ENCODE assay signal across 21 cellular contexts in genomic region chr19:42152285-42152684, GRCh38.
"Had no signal": no experiment of that assay in that cellular context is flagged by ENCODE, and none has a peak within 500 bp of the region (broad histone marks: within the 10 kb centered on the region; RNA-seq: fewer than 3 reads in every experiment).

No MANE protein-coding gene starts in this region.

- H3K4me3 Mint-ChIP-seq: naive thymus-derived CD8-positive, alpha-beta T cell; stimulated activated memory B cell treated with anti-CD40 and anti-IgM and Interleukin-4, amounts not matched to agents 10 μg/mL and 1 μg/mL and 100 μg/mL, for 72 hours; stimulated activated naive CD8-positive, alpha-beta T cell treated with anti-CD3 and anti-CD28 coated beads, Interleukin-15, Interleukin-2, amounts not matched to agents 100 ng/mL and 50 ng/mL, for 24 hours had no signal

- FAIRE-seq: endothelial cell of umbilical vein, islet of Langerhans had no signal

- DNase-seq: colonic mucosa; dermis blood vessel endothelial cell; erythroblast; foreskin keratinocyte; heart right ventricle; hypothalamus; kidney glomerular epithelial cell; mammary epithelial cell; right lobe of liver; spleen; stimulated activated CD4-positive, alpha-beta T cell treated with anti-CD3 and anti-CD28 coated beads, Interleukin-15, amount 100 ng/mL, for 24 hours; stimulated activated CD4-positive, alpha-beta T cell treated with anti-CD3 and anti-CD28 coated beads, Interleukin-1b, Interleukin-23, amount 100 ng/mL, for 48 hours; stimulated activated CD4-positive, alpha-beta T cell treated with anti-CD3 and anti-CD28 coated beads, Interleukin-4, amount 100 ng/mL, for 24 hours; upper lobe of right lung had no signal

- ATAC-seq: foreskin keratinocyte; heart right ventricle; naive thymus-derived CD8-positive, alpha-beta T cell; stimulated activated memory B cell treated with anti-CD40 and anti-IgM and Interleukin-4, amounts not matched to agents 10 μg/mL and 1 μg/mL and 100 μg/mL, for 72 hours; upper lobe of right lung had no signal

- H3K27ac Mint-ChIP-seq: stimulated activated memory B cell treated with anti-CD40 and anti-IgM and Interleukin-4, amounts not matched to agents 10 μg/mL and 1 μg/mL and 100 μg/mL, for 72 hours; stimulated activated naive CD8-positive, alpha-beta T cell treated with anti-CD3 and anti-CD28 coated beads, Interleukin-15, Interleukin-2, amounts not matched to agents 100 ng/mL and 50 ng/mL, for 24 hours had no signal

- H3K4me3 ChIP-seq: colonic mucosa, heart right ventricle, right lobe of liver, spleen, tibial nerve, upper lobe of right lung, vagina had no signal

- H3K9me3 Mint-ChIP-seq: stimulated activated memory B cell treated with anti-CD40 and anti-IgM and Interleukin-4, amounts not matched to agents 10 μg/mL and 1 μg/mL and 100 μg/mL, for 72 hours; stimulated activated naive CD8-positive, alpha-beta T cell treated with anti-CD3 and anti-CD28 coated beads, Interleukin-15, Interleukin-2, amounts not matched to agents 100 ng/mL and 50 ng/mL, for 24 hours had no signal

- H3K36me3 ChIP-seq: colonic mucosa, heart right ventricle, right lobe of liver, spleen, tibial nerve, upper lobe of right lung, vagina had no signal

- H3K27me3 ChIP-seq: colonic mucosa, vagina had no signal

- H3K9me3 ChIP-seq: colonic mucosa, heart right ventricle, right lobe of liver, spleen, tibial nerve, upper lobe of right lung, vagina had no signal

- H3K27me3 Mint-ChIP-seq: stimulated activated memory B cell treated with anti-CD40 and anti-IgM and Interleukin-4, amounts not matched to agents 10 μg/mL and 1 μg/mL and 100 μg/mL, for 72 hours; stimulated activated naive CD8-positive, alpha-beta T cell treated with anti-CD3 and anti-CD28 coated beads, Interleukin-15, Interleukin-2, amounts not matched to agents 100 ng/mL and 50 ng/mL, for 24 hours had no signal

- H3K4me1 ChIP-seq: colonic mucosa, heart right ventricle, tibial nerve, upper lobe of right lung, vagina had no signal

- H3K27ac ChIP-seq: colonic mucosa, foreskin keratinocyte, heart right ventricle, right lobe of liver, spleen, tibial nerve, upper lobe of right lung, vagina had no signal
